In genomic region chr6:106637051-106637717, GRCh38 we compare ENCODE assay signal across 11 cellular contexts. TPM values are rescaled to one million over a fixed set of nuclear protein-coding genes. Genes with fewer than 3 reads are reported as not detected.
DNase-seq lines count a peak whose midpoint lies in the region; ATAC-seq, FAIRE-seq and TF ChIP-seq lines count a peak whose summit lies in the region.
"Had no signal": no experiment of that assay in that cellular context is flagged by ENCODE, and none has a peak within 500 bp of the region (broad histone marks: within the 10 kb centered on the region; RNA-seq: fewer than 3 reads in every experiment).

No MANE protein-coding gene starts in this region.

- H3K27me3 ChIP-seq in CD4-positive, alpha-beta memory T cell (ENCODE audit: insufficient read depth, low read length) = no peaks in the 10 kb centered on the region

- CTCF ChIA-PET in CD4-positive, alpha-beta memory T cell (lab: Charles Lee; ENCODE audit: partially characterized antibody) = interaction anchor here (1.0 to 1.4 kb wide), 2 partner anchors 29 to 71 kb away, joined by 3 read pairs; no protein-coding TSS in a partner anchor

- no peak for TF ChIP-seq CTCF in foreskin fibroblast (IDR thresholded peaks at IDR 0.05; ENCODE audit: low read depth, low read length)

- H3K4me3 ChIP-seq in foreskin fibroblast (ENCODE audit: low read depth in 1 of 2, low read length in 2 of 2) = no peak overlapping the region
- no peak overlapping the region for H3K4me3 ChIP-seq in CD4-positive, alpha-beta memory T cell (ENCODE audit: low read length in 2 of 2)

- DNase-seq in GM12891 (ENCODE audit: insufficient read length, low spot score) (no peak), foreskin fibroblast (no peak), MV-4-11 (lab: John Stamatoyannopoulos, UW) (no peak), NCI-H146 treated with DMSO at 0.1 percent for 48 hours (lab: John Stamatoyannopoulos, UW; ENCODE audit: unreplicated experiment) (no peak)
- no peak for DNase-seq in CD4-positive, alpha-beta memory T cell
- DNase-seq: activated CD4-positive, alpha-beta T cell treated with anti-CD3 and anti-CD28 coated beads, Interleukin-2, amount 50 U/mL, for 48 hours; DND-41; NCI-H524 treated with DMSO at 0.1 percent for 48 hours had no signal

- ATAC-seq in GM19463 (IDR thresholded peaks at IDR 0.05; ENCODE audit: unreplicated experiment) = peak; percentile 21
- peak; percentile 18 for ATAC-seq in HG03095 (IDR thresholded peaks at IDR 0.05; ENCODE audit: unreplicated experiment)

- no peaks in the 10 kb centered on the region for H3K9me3 ChIP-seq in CD4-positive, alpha-beta memory T cell (ENCODE audit: control insufficient read depth in 1 of 2, low read length in 2 of 2)

- H3K27ac Mint-ChIP-seq in dendritic cell treated with granulocyte-macrophage colony-stimulating factor and Interleukin-4, amounts not matched to agents 40 ng/mL and 50 ng/mL, for 4 days = peak overlapping the region; percentile 81
- peak overlapping the region in 3 of 7 donors; percentile 16 to 37 (median 25) for H3K27ac Mint-ChIP-seq in CD4-positive, alpha-beta memory T cell

- peaks cover 25% of the 10 kb centered on the region for H3K36me3 Mint-ChIP-seq in dendritic cell treated with granulocyte-macrophage colony-stimulating factor and Interleukin-4, amounts not matched to agents 40 ng/mL and 50 ng/mL, for 4 days (ENCODE audit: low read depth)
- H3K36me3 Mint-ChIP-seq in CD4-positive, alpha-beta memory T cell = peaks cover 22 to 30% of the 10 kb centered on the region in 2 donors

- no peaks in the 10 kb centered on the region for H3K27me3 Mint-ChIP-seq in dendritic cell treated with granulocyte-macrophage colony-stimulating factor and Interleukin-4, amounts not matched to agents 40 ng/mL and 50 ng/mL, for 4 days
- H3K27me3 Mint-ChIP-seq in CD4-positive, alpha-beta memory T cell = no peaks in the 10 kb centered on the region

- H3K9me3 Mint-ChIP-seq in dendritic cell treated with granulocyte-macrophage colony-stimulating factor and Interleukin-4, amounts not matched to agents 40 ng/mL and 50 ng/mL, for 4 days = no peaks in the 10 kb centered on the region
- H3K9me3 Mint-ChIP-seq in CD4-positive, alpha-beta memory T cell = no peaks in the 10 kb centered on the region

- POLR2A ChIA-PET in CD4-positive, alpha-beta memory T cell (lab: Charles Lee; ENCODE audit: partially characterized antibody) = no interaction called here

- peaks cover 10% of the 10 kb centered on the region for H3K4me1 ChIP-seq in CD4-positive, alpha-beta memory T cell (ENCODE audit: insufficient read depth, low read length)

- H3K4me3 Mint-ChIP-seq in dendritic cell treated with granulocyte-macrophage colony-stimulating factor and Interleukin-4, amounts not matched to agents 40 ng/mL and 50 ng/mL, for 4 days = peak overlapping the region; percentile 53
- H3K4me3 Mint-ChIP-seq in CD4-positive, alpha-beta memory T cell = no peak overlapping the region

- intact Hi-C loops in dendritic cell treated with granulocyte-macrophage colony-stimulating factor and Interleukin-4, amounts not matched to agents 40 ng/mL and 50 ng/mL, for 4 days (cut with micrococcal nuclease) = loop anchor here (1.0 kb wide), 1 partner anchor 8 kb away; the partner anchor contains the start of genes QRSL1 and RTN4IP1
- intact Hi-C loops in CD4-positive, alpha-beta memory T cell (cut with micrococcal nuclease) = no loop called here

- peaks cover 13% of the 10 kb centered on the region for H3K36me3 ChIP-seq in CD4-positive, alpha-beta memory T cell (ENCODE audit: insufficient read depth, low read length)

- FAIRE-seq in GM12891 (lab: Jason Lieb, UNC) = peak; percentile 89

- no peak for TF ChIP-seq POLR2A in GM12891 (IDR thresholded peaks at IDR 0.05; ENCODE audit: low read depth, low read length)

- peaks cover 50% of the 10 kb centered on the region for H3K4me1 Mint-ChIP-seq in dendritic cell treated with granulocyte-macrophage colony-stimulating factor and Interleukin-4, amounts not matched to agents 40 ng/mL and 50 ng/mL, for 4 days (ENCODE audit: low read depth)
- peaks cover 23 to 47% (median 29%) of the 10 kb centered on the region in 4 donors for H3K4me1 Mint-ChIP-seq in CD4-positive, alpha-beta memory T cell

- no peak overlapping the region for H3K27ac ChIP-seq in CD4-positive, alpha-beta memory T cell (ENCODE audit: low read depth, low read length)

TF ChIP-seq in GM12891, 5 proteins besides CTCF, POLR2A, EP300 and RAD21:
- no peak for TF ChIP-seq PAX5 (IDR thresholded peaks at IDR 0.05; ENCODE audit: insufficient read depth, low read length, severe bottlenecking)
- no peak for TF ChIP-seq TAF1 (IDR thresholded peaks at IDR 0.05; ENCODE audit: low read depth, low read length)
- no peak for TF ChIP-seq POU2F2 (IDR thresholded peaks at IDR 0.05; ENCODE audit: low read depth, low read length)
- TF ChIP-seq POLR2AphosphoS5 (IDR thresholded peaks at IDR 0.05; ENCODE audit: low read depth, low read length) = no peak
- TF ChIP-seq SPI1 (IDR thresholded peaks at IDR 0.05; ENCODE audit: low read depth, low read length) = no peak

RNA-seq across cellular contexts. Expression of gene QRSL1, which starts 7.8 kb away (rescaled TPM):
- 7.3 TPM for polyA plus RNA-seq in GM12891 (2012; ENCODE audit: low read depth, missing spikeins)
- total RNA-seq in CD4-positive, alpha-beta memory T cell = 10 to 100 TPM; 12.3 to 13.4 TPM
- polyA plus RNA-seq in CD4-positive, alpha-beta memory T cell = 10 to 100 TPM; 10.6 to 14.0 TPM

RNA-seq across cellular contexts. Expression of gene RTN4IP1, which starts 7.9 kb away (rescaled TPM):
- 6.8 TPM for polyA plus RNA-seq in GM12891 (2012; ENCODE audit: low read depth, missing spikeins)
- total RNA-seq in CD4-positive, alpha-beta memory T cell = 1 to 10 TPM; 5.8 to 8.3 TPM
- 1 to 10 TPM; 6.9 to 7.9 TPM for polyA plus RNA-seq in CD4-positive, alpha-beta memory T cell
